14 cellular contexts compared by ENCODE assay signal in the genomic region with DNA sequence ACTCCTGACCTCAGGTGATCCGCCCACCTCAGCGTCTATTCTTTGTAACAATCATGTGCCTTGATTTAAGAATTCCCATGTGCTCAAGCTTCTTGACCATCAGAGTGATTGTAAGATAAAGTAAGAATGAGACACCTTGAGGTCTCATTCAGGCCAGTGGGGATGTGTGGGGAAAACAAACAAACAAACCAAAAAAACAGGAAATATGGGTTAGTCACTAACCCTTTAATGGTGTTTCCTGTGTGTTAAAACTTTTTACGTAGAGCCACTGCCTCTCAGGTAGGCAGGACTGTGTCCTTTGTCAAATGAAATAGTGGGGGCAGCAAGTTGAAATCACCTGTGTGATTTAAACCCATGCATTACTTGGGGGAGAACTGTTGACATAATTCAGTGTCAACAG.
DNase-seq lines count a peak whose midpoint lies in the region; FAIRE-seq and TF ChIP-seq lines count a peak whose summit lies in the region.
"Had no signal": no experiment of that assay in that cellular context is flagged by ENCODE, and none has a peak within 500 bp of the region (broad histone marks: within the 10 kb centered on the region; RNA-seq: fewer than 3 reads in every experiment).

No MANE protein-coding gene starts in this region.

- H3K9me3 ChIP-seq in OCI-LY3 (ENCODE audit: insufficient read depth, low read length) (no peaks in the 10 kb centered on the region), esophagus squamous epithelium (no peaks in the 10 kb centered on the region)
- H3K9me3 ChIP-seq: MG63, Peyer's patch had no signal

- H3K4me1 ChIP-seq in OCI-LY3 (ENCODE audit: low read length): peaks cover 10% of the 10 kb centered on the region
- H3K4me1 ChIP-seq in esophagus squamous epithelium: peaks cover 0 to 31% (median 0%) of the 10 kb centered on the region in 3 donors
- H3K4me1 ChIP-seq: Peyer's patch had no signal

- FAIRE-seq in GM12892 (lab: Jason Lieb, UNC): peak; percentile 44

- H3K79me2 ChIP-seq in OCI-LY3 (ENCODE audit: low read length): no peaks in the 10 kb centered on the region

- H3K9ac ChIP-seq in OCI-LY3 (ENCODE audit: low read length): no peak overlapping the region

- H3K4me2 ChIP-seq in OCI-LY3 (ENCODE audit: low read length): 0 out of 2 replicates have a peak overlapping the region, but pooled peaks have one; percentile 51

- peaks cover 11% of the 10 kb centered on the region for H3K4me1 Mint-ChIP-seq in endothelial cell (ENCODE audit: unreplicated experiment)

- no peak overlapping the region for H3K4me3 Mint-ChIP-seq in endothelial cell (ENCODE audit: unreplicated experiment)
- H3K4me3 Mint-ChIP-seq: B cell; CD4-positive, alpha-beta memory T cell had no signal

- H3K9me3 Mint-ChIP-seq in endothelial cell (ENCODE audit: unreplicated experiment): no peaks in the 10 kb centered on the region

- no peaks in the 10 kb centered on the region for H3K27me3 ChIP-seq in OCI-LY3 (ENCODE audit: low read depth, low read length)
- H3K27me3 ChIP-seq in esophagus squamous epithelium: no peaks in the 10 kb centered on the region
- H3K27me3 ChIP-seq: MG63, Peyer's patch had no signal

- TF ChIP-seq CTCF in OCI-LY3 (IDR thresholded peaks at IDR 0.05; ENCODE audit: low read depth, low read length): no peak
- TF ChIP-seq CTCF in endothelial cell (IDR thresholded peaks at IDR 0.05; ENCODE audit: unreplicated experiment): no peak
- no peak for TF ChIP-seq CTCF in esophagus squamous epithelium (IDR thresholded peaks at IDR 0.05)

- peak overlapping the region; percentile 58 for H3K27ac Mint-ChIP-seq in endothelial cell (ENCODE audit: unreplicated experiment)
- H3K27ac Mint-ChIP-seq: B cell had no signal

- H4K20me1 ChIP-seq in OCI-LY3 (ENCODE audit: insufficient read depth, low read length): no peaks in the 10 kb centered on the region

- H3K27ac ChIP-seq in OCI-LY3 (ENCODE audit: low read length): no peak overlapping the region
- H3K27ac ChIP-seq in esophagus squamous epithelium: no peak overlapping the region
- H3K27ac ChIP-seq: Peyer's patch had no signal

- TF ChIP-seq POLR2A in GM12892 (IDR thresholded peaks at IDR 0.05; ENCODE audit: low read depth, low read length): no peak
- no peak for TF ChIP-seq POLR2A in esophagus squamous epithelium (IDR thresholded peaks at IDR 0.05)

- intact Hi-C loops in esophagus squamous epithelium (cut with DNase I) (loop anchor here (5.0 to 10.0 kb wide), 2 partner anchors 77 to 940 kb away; no protein-coding TSS in a partner anchor), posterior vena cava (cut with DNase I) (loop anchor here (5.0 to 10.0 kb wide), 3 partner anchors 937 to 1127 kb away; no protein-coding TSS in a partner anchor)

- peaks cover under 1% of the 10 kb centered on the region for H3K27me3 Mint-ChIP-seq in endothelial cell (ENCODE audit: unreplicated experiment)
- H3K27me3 Mint-ChIP-seq: B cell had no signal

- H3K4me3 ChIP-seq in OCI-LY3 (ENCODE audit: low read length) (no peak overlapping the region), esophagus squamous epithelium (no peak overlapping the region)
- H3K4me3 ChIP-seq: MG63, Peyer's patch had no signal

- WGBS in esophagus squamous epithelium, 2 donors: 37 to 50% methylated on average over 2 to 3 of the region's 3 CpGs

- DNase-seq in GM12892 (ENCODE audit: insufficient read length) (no peak), endothelial cell (ENCODE audit: low spot score) (no peak), esophagus squamous epithelium (lab: John Stamatoyannopoulos, UW) (no peak), posterior vena cava (ENCODE audit: low spot score) (no peak), HUDEP-2 (lab: John Stamatoyannopoulos, UW; ENCODE audit: unreplicated experiment in 76 of 76) (no peak), COLO829 (ENCODE audit: low spot score) (no peak)
- DNase-seq: CD4-positive, alpha-beta memory T cell; GF-D8; MG63; NCI-H1092; NCI-H510A treated with DMSO at 0.1 percent for 48 hours; Peyer's patch had no signal

- H3K36me3 ChIP-seq in OCI-LY3 (replicated peaks; ENCODE audit: low read depth, low read length) (peaks cover 8% of the 10 kb centered on the region), esophagus squamous epithelium (no peaks in the 10 kb centered on the region)
- H3K36me3 ChIP-seq: MG63, Peyer's patch had no signal

- H2AFZ ChIP-seq in OCI-LY3 (ENCODE audit: low read depth, low read length): no peak overlapping the region

- no peaks in the 10 kb centered on the region for H3K36me3 Mint-ChIP-seq in endothelial cell (ENCODE audit: low read depth, unreplicated experiment)
